Comparison of ENCODE assay signal across 22 cellular contexts in genomic region chr1:17886838-17887441, GRCh38.
"Had no signal": no experiment of that assay in that cellular context is flagged by ENCODE, and none has a peak within 500 bp of the region (broad histone marks: within the 10 kb centered on the region; RNA-seq: fewer than 3 reads in every experiment).

No MANE protein-coding gene starts in this region.

- H3K4me1 ChIP-seq: breast epithelium had no signal

- DNase-seq: activated B cell treated with CpG ODN at 0.5 μM for 24 hours; activated CD4-positive, alpha-beta memory T cell treated with anti-CD3 and anti-CD28 coated beads, Interleukin-2, amount 10 ng/mL, durations not matched to agents 7 days and 5 days; activated CD4-positive, alpha-beta T cell treated with anti-CD3 and anti-CD28 coated beads for 36 hours; activated CD4-positive, alpha-beta T cell treated with anti-CD3 and anti-CD28 coated beads, Interleukin-2, amount 50 U/mL, for 1 hour; activated CD8-positive, alpha-beta memory T cell treated with anti-CD3 and anti-CD28 coated beads, Interleukin-2, amount 50 U/mL, for 4 hours; activated effector memory CD4-positive, alpha-beta T cell treated with Interleukin-2 at 50 U/mL for 16 hours; activated naive CD4-positive, alpha-beta T cell; activated T-cell treated with anti-CD3 and anti-CD28 coated beads, Interleukin-2, amount 50 U/mL, for 1 hour; aorta; Karpas-422; MM.1S; NCI-H1436; NCI-H1694 treated with DMSO at 0.1 percent for 48 hours; NCI-H345; NCI-H510A; NCI-H69; PC-9; SIG-M5; T-helper 17 cell; T-helper 9 cell had no signal

- H3K4me3 ChIP-seq: breast epithelium, K562, PC-9 had no signal

- H3K9me3 ChIP-seq: breast epithelium had no signal

- ATAC-seq: activated CD4-positive, alpha-beta T cell treated with anti-CD3 and anti-CD28 coated beads for 36 hours; K562; T-helper 17 cell had no signal

- H2AFZ ChIP-seq: PC-9 had no signal

- H3K4me2 ChIP-seq: PC-9 had no signal

- H3K36me3 ChIP-seq: breast epithelium had no signal

- H3K27ac ChIP-seq: breast epithelium, PC-9 had no signal
